Comparison of ENCODE assay signal across 9 cellular contexts in the genomic region with DNA sequence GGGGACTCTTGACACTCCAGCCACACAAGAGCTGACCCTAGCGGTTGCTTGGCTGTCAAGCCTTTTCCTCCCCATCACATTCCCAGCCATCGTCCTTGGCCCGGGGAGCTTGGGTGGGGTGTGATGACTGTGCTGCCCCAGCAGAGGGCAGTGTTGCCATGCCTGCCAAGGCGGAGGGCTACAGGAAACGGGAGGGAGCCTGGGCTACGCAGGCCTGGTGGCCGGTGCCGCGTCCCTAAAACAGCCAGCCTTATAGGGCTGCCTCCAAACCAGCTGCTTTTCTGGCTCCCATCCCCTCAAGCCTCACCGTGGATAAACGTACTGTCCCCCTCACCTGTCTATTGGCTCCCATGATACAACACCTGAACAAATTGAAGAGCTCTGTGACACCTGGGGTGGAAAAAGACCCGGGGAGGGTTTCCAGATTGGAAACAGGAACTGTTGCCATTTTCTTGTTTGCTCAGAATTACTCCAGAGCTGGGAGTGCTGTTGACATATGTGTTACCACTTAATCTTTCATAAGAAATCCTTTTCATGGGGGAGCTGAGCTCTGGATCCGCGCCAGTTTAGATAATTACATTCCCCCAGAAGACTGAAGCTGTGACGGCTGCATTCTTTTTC.
DNase-seq lines count a peak whose midpoint lies in the region; ATAC-seq and TF ChIP-seq lines count a peak whose summit lies in the region.
"Had no signal": no experiment of that assay in that cellular context is flagged by ENCODE, and none has a peak within 500 bp of the region (broad histone marks: within the 10 kb centered on the region; RNA-seq: fewer than 3 reads in every experiment).

No MANE protein-coding gene starts in this region.

- DNase-seq in DND-41 (peak; percentile 72), NCI-H748 (lab: John Stamatoyannopoulos, UW; ENCODE audit: unreplicated experiment) (peak; percentile 99), head of caudate nucleus (peak; percentile 62 to 93 (median 84)), ovary (peak; percentile 43 to 69 (median 53)), NCI-H226 (no peak)
- DNase-seq in activated T-cell treated with anti-CD3 and anti-CD28 coated beads, Interleukin-2, amount 50 U/mL, for 24 hours = peak; percentile 43

- H3K4me2 ChIP-seq in DND-41 (ENCODE audit: insufficient read depth, low read length) = peak overlapping the region; percentile 43; the same call in 1 of the 2 replicates

- H3K27me3 Mint-ChIP-seq in activated T-cell treated with anti-CD3 and anti-CD28 coated beads, Interleukin-2, amount 50 U/mL, for 24 hours = peaks cover 3% of the 10 kb centered on the region

- no peaks in the 10 kb centered on the region for H3K27me3 ChIP-seq in DND-41 (ENCODE audit: insufficient read depth, low read length, poor library complexity)
- H3K27me3 ChIP-seq in ovary = no peaks in the 10 kb centered on the region

- 1 to 3% (median 2%) methylated on average over 15 of the region's 15 CpGs for WGBS in ovary, 3 donors

- H3K27ac ChIP-seq in DND-41 (ENCODE audit: low read length) = peak overlapping the region; percentile 54
- H3K27ac ChIP-seq in ovary = no peak overlapping the region

- no peak for TF ChIP-seq POLR2A in ovary (IDR thresholded peaks at IDR 0.05)

- ATAC-seq in DND-41 (ENCODE audit: insufficient read depth, low read depth) = peak; percentile 96
- ATAC-seq in GM21367 (IDR thresholded peaks at IDR 0.05; ENCODE audit: unreplicated experiment) = peak; percentile 98
- peak; percentile 94 for ATAC-seq in HG03575 (IDR thresholded peaks at IDR 0.05; ENCODE audit: extremely low read depth, insufficient number of reproducible peaks, low FRiP score, unreplicated experiment)

- H3K36me3 ChIP-seq in DND-41 (ENCODE audit: insufficient read depth, low read length) (no peaks in the 10 kb centered on the region), ovary (no peaks in the 10 kb centered on the region)

- H3K9me3 Mint-ChIP-seq in activated T-cell treated with anti-CD3 and anti-CD28 coated beads, Interleukin-2, amount 50 U/mL, for 24 hours = peaks cover 2% of the 10 kb centered on the region
- H3K9me3 Mint-ChIP-seq: dendritic cell treated with granulocyte-macrophage colony-stimulating factor and Interleukin-4, amounts not matched to agents 40 ng/mL and 50 ng/mL, for 4 days had no signal

- no peaks in the 10 kb centered on the region for H3K79me2 ChIP-seq in DND-41 (ENCODE audit: insufficient read depth, low read length)

- peaks cover 26% of the 10 kb centered on the region for H3K4me1 ChIP-seq in DND-41 (ENCODE audit: insufficient read depth, low read length)
- peaks cover 2% of the 10 kb centered on the region for H3K4me1 ChIP-seq in ovary (ENCODE audit: insufficient read depth)

- H2AFZ ChIP-seq in DND-41 (ENCODE audit: low read depth, low read length) = peak overlapping the region; percentile 85

- H3K4me3 ChIP-seq in DND-41 (ENCODE audit: low read depth in 1 of 2, low read length in 2 of 2) (peak overlapping the region in 1 of 2 experiments; percentile 22; a peak in 1 of 4 replicates), ovary (no peak overlapping the region)

- no peaks in the 10 kb centered on the region for H4K20me1 ChIP-seq in DND-41 (ENCODE audit: insufficient read depth, low read length)

- H3K4me1 Mint-ChIP-seq in activated T-cell treated with anti-CD3 and anti-CD28 coated beads, Interleukin-2, amount 50 U/mL, for 24 hours (ENCODE audit: low read depth) = no peaks in the 10 kb centered on the region

- no peak overlapping the region for H3K27ac Mint-ChIP-seq in activated T-cell treated with anti-CD3 and anti-CD28 coated beads, Interleukin-2, amount 50 U/mL, for 24 hours
- H3K27ac Mint-ChIP-seq: dendritic cell treated with granulocyte-macrophage colony-stimulating factor and Interleukin-4, amounts not matched to agents 40 ng/mL and 50 ng/mL, for 4 days had no signal

- intact Hi-C loops in head of caudate nucleus (cut with DNase I) (loop anchor here (5.0 kb wide), 1 partner anchor 60 kb away; no protein-coding TSS in a partner anchor), ovary (cut with DNase I) (no loop called here)

- H3K4me3 Mint-ChIP-seq in activated T-cell treated with anti-CD3 and anti-CD28 coated beads, Interleukin-2, amount 50 U/mL, for 24 hours = no peak overlapping the region
- H3K4me3 Mint-ChIP-seq: dendritic cell treated with granulocyte-macrophage colony-stimulating factor and Interleukin-4, amounts not matched to agents 40 ng/mL and 50 ng/mL, for 4 days had no signal

- TF ChIP-seq EP300 in ovary (IDR thresholded peaks at IDR 0.05) = no peak

- peak overlapping the region; percentile 15; the same call in 1 of the 2 replicates for H3K9ac ChIP-seq in DND-41 (ENCODE audit: low read depth, low read length)

- H3K36me3 Mint-ChIP-seq in activated T-cell treated with anti-CD3 and anti-CD28 coated beads, Interleukin-2, amount 50 U/mL, for 24 hours (ENCODE audit: low read depth) = no peaks in the 10 kb centered on the region

- H3K9me3 ChIP-seq in DND-41 (ENCODE audit: insufficient read depth, low read length, severe bottlenecking) (no peaks in the 10 kb centered on the region), ovary (no peaks in the 10 kb centered on the region)

- peak; percentile 95 for TF ChIP-seq CTCF in DND-41 (IDR thresholded peaks at IDR 0.05; ENCODE audit: borderline replicate concordance, extremely low read depth, low read length, poor library complexity, severe bottlenecking)
- TF ChIP-seq CTCF in ovary (IDR thresholded peaks at IDR 0.05) = peak in 2 of 3 donors; percentile 33 to 74
